In the genomic region with DNA sequence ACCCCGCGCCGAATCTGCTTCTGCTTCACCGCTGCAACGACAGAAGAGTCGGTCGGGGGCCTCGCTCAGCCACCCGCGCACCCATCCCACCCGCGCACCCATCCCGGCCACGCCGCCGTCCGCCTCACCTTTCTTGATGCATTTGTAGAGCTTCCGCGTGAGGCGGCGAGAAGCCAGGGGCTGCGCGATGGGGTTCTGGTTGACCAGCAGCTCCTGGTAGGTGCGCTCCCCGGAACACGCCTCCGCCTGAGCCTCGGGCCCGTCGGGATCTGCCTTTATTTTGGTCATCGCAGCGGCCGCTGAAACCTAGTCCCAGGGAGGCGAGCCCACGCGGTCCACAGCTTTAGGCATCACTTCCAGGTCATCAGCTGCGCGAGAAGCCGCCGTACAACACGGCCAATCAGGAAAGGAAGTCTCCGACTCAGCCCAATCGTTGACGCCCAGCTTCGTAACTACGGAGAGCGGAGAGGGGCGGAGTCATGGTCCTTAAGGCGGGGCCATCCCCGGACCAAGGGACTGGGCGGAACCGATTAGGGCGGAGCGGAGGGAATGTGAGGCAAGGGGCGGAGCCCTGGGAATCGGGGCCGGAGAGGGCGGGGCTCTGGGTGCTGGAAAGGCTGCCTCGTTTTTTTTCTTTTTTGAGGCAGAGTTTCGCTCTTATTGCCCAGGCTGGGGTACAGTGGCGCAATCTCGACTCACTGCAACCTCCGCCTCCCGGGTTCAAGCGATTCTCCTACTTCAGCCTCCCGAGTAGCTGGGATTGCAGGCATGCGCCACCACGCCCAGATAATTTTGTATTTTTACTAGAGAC, we compare ENCODE assay signal across 8 cellular contexts. TPM values are rescaled to one million over a fixed set of nuclear protein-coding genes. Genes with fewer than 3 reads are reported as not detected.
DNase-seq lines count a peak whose midpoint lies in the region; ATAC-seq and TF ChIP-seq lines count a peak whose summit lies in the region.

NHP2 (minus strand) TSS at position 356 of the 811 bp plus-strand sequence; CDS start at position 288, 68 bp downstream.

- intact Hi-C loops in activated CD4-positive, alpha-beta T cell treated with anti-CD3 and anti-CD28 coated beads, Interleukin-2, amount 10 ng/mL, durations not matched to agents 24 days and 14 days (cut with micrococcal nuclease), result loop anchor here (1.0 to 2.0 kb wide), 4 partner anchors 11 to 51 kb away; partner anchors contain the start of genes HNRNPAB, N4BP3 and RMND5B
- intact Hi-C loops in left colon (cut with DNase I, micrococcal nuclease), result no loop called here

- ATAC-seq in GM19324 (IDR thresholded peaks at IDR 0.05; ENCODE audit: low FRiP score, unreplicated experiment) (peak; percentile 99), HG03469 (IDR thresholded peaks at IDR 0.05; ENCODE audit: unreplicated experiment) (peak; percentile 94), left colon (peak; percentile 98)

- H3K36me3 ChIP-seq in BJ (ENCODE audit: control insufficient read depth, insufficient read depth, low read length), result peaks cover 9% of the 10 kb centered on the region

- peak within 1 kb of the TSS; percentile 91 for H3K27ac Mint-ChIP-seq in activated CD4-positive, alpha-beta T cell treated with anti-CD3 and anti-CD28 coated beads, Interleukin-2, amount 10 ng/mL, durations not matched to agents 24 days and 14 days

- no peaks in the 10 kb centered on the region for H3K27me3 ChIP-seq in BJ (ENCODE audit: control insufficient read depth, insufficient read depth, low read length)

- no peak for TF ChIP-seq CTCF in BJ (IDR thresholded peaks at IDR 0.05; ENCODE audit: insufficient read depth, low read depth, low read length)

- no peaks in the 10 kb centered on the region for H3K27me3 Mint-ChIP-seq in activated CD4-positive, alpha-beta T cell treated with anti-CD3 and anti-CD28 coated beads, Interleukin-2, amount 10 ng/mL, durations not matched to agents 24 days and 14 days

- DNase-seq in BJ (ENCODE audit: low read depth) (peak; percentile 89), NCI-H526 treated with DMSO at 0.1 percent for 48 hours (lab: John Stamatoyannopoulos, UW) (peak; percentile 90), cortex of kidney (lab: John Stamatoyannopoulos, UW) (peak; percentile 38), left colon (peak; percentile 98 to 99)
- peak; percentile 100 for DNase-seq in activated CD4-positive, alpha-beta T cell treated with anti-CD3 and anti-CD28 coated beads, Interleukin-2, amount 10 ng/mL, durations not matched to agents 24 days and 14 days
- DNase-seq in stimulated activated CD4-positive, alpha-beta T cell treated with anti-CD3 and anti-CD28 coated beads, Interleukin-1b, Interleukin-23, amount 100 ng/mL, for 48 hours, result peak; percentile 99

- CTCF ChIA-PET in BJ (lab: Yijun Ruan, JAX), result interaction anchor here (0.7 to 11.4 kb wide), 5 partner anchors 9 to 78 kb away, joined by 3 to 80 read pairs (median 4); no protein-coding TSS in a partner anchor

- no peaks in the 10 kb centered on the region for H3K9me3 Mint-ChIP-seq in activated CD4-positive, alpha-beta T cell treated with anti-CD3 and anti-CD28 coated beads, Interleukin-2, amount 10 ng/mL, durations not matched to agents 24 days and 14 days

- H3K4me3 ChIP-seq in BJ (ENCODE audit: low read depth, low read length), result peak within 1 kb of the TSS; percentile 85

- peaks cover 43% of the 10 kb centered on the region for H3K4me1 Mint-ChIP-seq in activated CD4-positive, alpha-beta T cell treated with anti-CD3 and anti-CD28 coated beads, Interleukin-2, amount 10 ng/mL, durations not matched to agents 24 days and 14 days

- POLR2A ChIA-PET in BJ (lab: Charles Lee), result interaction anchor here (0.5 to 0.9 kb wide), 3 partner anchors 16 to 614 kb away, joined by 3 to 13 read pairs (median 3); partner anchors contain the start of gene HNRNPAB

- peaks cover 37% of the 10 kb centered on the region for H3K36me3 Mint-ChIP-seq in activated CD4-positive, alpha-beta T cell treated with anti-CD3 and anti-CD28 coated beads, Interleukin-2, amount 10 ng/mL, durations not matched to agents 24 days and 14 days (ENCODE audit: low read depth)

- peak within 1 kb of the TSS; percentile 97 for H3K4me3 Mint-ChIP-seq in activated CD4-positive, alpha-beta T cell treated with anti-CD3 and anti-CD28 coated beads, Interleukin-2, amount 10 ng/mL, durations not matched to agents 24 days and 14 days

RNA-seq across cellular contexts. Expression of gene NHP2, which starts in this region (rescaled TPM):
- polyA plus RNA-seq in BJ (2011; rRNA removed), result 101 and 131 TPM in 2 replicates
- polyA minus RNA-seq in BJ (2011; rRNA and poly(A)+ RNA removed), result 28.0 and 35.3 TPM in 2 replicates
- 267 and 273 TPM in 2 replicates for total RNA-seq in activated CD4-positive, alpha-beta T cell treated with anti-CD3 and anti-CD28 coated beads, Interleukin-2, amount 10 ng/mL, durations not matched to agents 24 days and 14 days
- 10 to 100 TPM; 56.9 to 63.9 TPM for total RNA-seq in left colon

Comparison
In these comparisons a context has a peak if more than half of its experiments do, and no peak if none do; other contexts are left out.
1. Peak in every context shown above with its lines: DNase-seq, ATAC-seq and H3K4me3 ChIP-seq.
2. DNase-seq: peak in every context shown above with its lines; median percentile 100 in activated CD4-positive, alpha-beta T cell treated with anti-CD3 and anti-CD28 coated beads, Interleukin-2, amount 10 ng/mL, durations not matched to agents 24 days and 14 days; 99 in stimulated activated CD4-positive, alpha-beta T cell treated with anti-CD3 and anti-CD28 coated beads, Interleukin-1b, Interleukin-23, amount 100 ng/mL, for 48 hours; 98 in left colon; 90 in NCI-H526 treated with DMSO at 0.1 percent for 48 hours; 89 in BJ; 38 in cortex of kidney.